In the genomic region with DNA sequence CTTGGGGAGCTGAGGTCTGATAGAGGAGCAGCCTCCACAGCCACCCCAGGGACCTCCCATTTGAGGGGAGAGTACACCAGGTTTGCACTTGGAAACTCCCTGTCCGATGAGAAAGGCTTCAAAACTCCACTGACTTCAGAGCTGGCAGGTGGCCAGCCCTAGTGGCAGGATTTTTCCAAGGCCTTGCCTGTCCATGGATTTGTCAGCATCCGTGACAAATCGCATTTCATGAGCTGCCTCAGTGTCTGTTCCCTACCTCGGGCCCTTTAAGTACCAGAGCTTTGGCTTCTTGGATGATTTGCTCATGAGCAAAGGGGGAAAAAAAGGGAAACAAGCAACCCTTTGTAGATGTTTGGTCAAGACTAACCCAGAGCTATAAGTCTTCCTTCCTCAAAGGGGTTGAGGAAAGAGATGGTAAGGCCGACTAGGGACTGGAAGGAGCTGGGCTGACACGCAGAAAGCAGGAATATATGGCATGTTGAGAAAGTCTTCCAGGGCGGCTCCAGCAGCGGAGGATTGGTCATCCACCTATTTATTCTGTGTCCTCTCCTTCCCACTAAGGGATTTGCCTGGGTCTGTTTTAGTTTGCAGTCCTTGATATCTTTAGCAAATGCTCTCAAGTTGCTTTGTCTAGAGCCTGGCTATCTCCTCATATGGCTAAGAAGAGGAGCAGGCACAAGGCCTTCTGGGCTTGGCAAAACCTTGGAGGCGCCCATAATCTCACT, we compare ENCODE assay signal across 9 cellular contexts. TPM values are rescaled to one million over a fixed set of nuclear protein-coding genes. Genes with fewer than 3 reads are reported as not detected.
DNase-seq lines count a peak whose midpoint lies in the region; ATAC-seq, FAIRE-seq and TF ChIP-seq lines count a peak whose summit lies in the region.
"Had no signal": no experiment of that assay in that cellular context is flagged by ENCODE, and none has a peak within 500 bp of the region (broad histone marks: within the 10 kb centered on the region; RNA-seq: fewer than 3 reads in every experiment).

No MANE protein-coding gene starts in this region.

- no peaks in the 10 kb centered on the region for H3K27me3 ChIP-seq in pancreas

- intact Hi-C loops in pancreas (cut with DNase I) = no loop called here

- TF ChIP-seq CTCF in foreskin fibroblast (IDR thresholded peaks at IDR 0.05; ENCODE audit: low read depth, low read length) (peak; percentile 47), pancreas (IDR thresholded peaks at IDR 0.05) (peak in 2 of 4 donors; percentile 41 to 42)

- H3K9me3 ChIP-seq in pancreas = no peaks in the 10 kb centered on the region

- H3K27ac ChIP-seq in pancreas = peak overlapping the region in 2 of 4 donors; percentile 71 to 73

- FAIRE-seq in pancreas (lab: Jason Lieb, UNC) = no peak
- FAIRE-seq: A204.1 had no signal

- peak in 3 of 4 donors; percentile 28 to 52 (median 40) for ATAC-seq in pancreas
- no peak for ATAC-seq in GM19324 (IDR thresholded peaks at IDR 0.05; ENCODE audit: low FRiP score, unreplicated experiment)
- no peak for ATAC-seq in GM21526 (IDR thresholded peaks at IDR 0.05; ENCODE audit: low FRiP score, unreplicated experiment)

- H3K4me1 ChIP-seq in pancreas = peaks cover 6 to 11% (median 7%) of the 10 kb centered on the region in 3 donors

- H3K4me3 ChIP-seq in foreskin fibroblast (ENCODE audit: low read depth in 1 of 2, low read length in 2 of 2) (no peak overlapping the region), pancreas (no peak overlapping the region)

- H3K36me3 ChIP-seq in pancreas = no peaks in the 10 kb centered on the region

- WGBS in pancreas, 2 donors = 39 to 48% methylated on average over 9 of the region's 9 CpGs

- peak; percentile 69 for DNase-seq in DMS53 (lab: John Stamatoyannopoulos, UW)
- no peak for DNase-seq in DMS53 treated with DMSO at 0.1 percent for 48 hours (lab: John Stamatoyannopoulos, UW; ENCODE audit: unreplicated experiment)
- peak; percentile 84 for DNase-seq in SKM-1 treated with dmso at 0.1 percent for 144 hours (lab: John Stamatoyannopoulos, UW; ENCODE audit: unreplicated experiment)
- DNase-seq in foreskin fibroblast = peak; percentile 96 to 98
- DNase-seq in pancreas = peak; percentile 75 to 92 (median 85)
- DNase-seq in OCI-M2 (lab: John Stamatoyannopoulos, UW; ENCODE audit: unreplicated experiment) = no peak

RNA-seq across cellular contexts. Expression of gene HSPG2, which starts 2.7 kb away (rescaled TPM):
- total RNA-seq in pancreas = 100 to 1,000 TPM in 2 of 6 donors, 10 to 100 TPM in 4; 50.4 to 164 (median 63.9) TPM
- 100 to 1,000 TPM in 1 of 2 donors, 10 to 100 TPM in 1; 53.9 to 123 TPM for polyA plus RNA-seq in pancreas

RNA-seq across cellular contexts. Expression of gene CELA3B, which starts 37.0 kb away (rescaled TPM):
- over 10,000 TPM in 4 of 6 donors, 1,000 to 10,000 TPM in 2; 2,923 to 21,242 (median 14,470) TPM for total RNA-seq in pancreas
- over 10,000 TPM in 1 of 2 donors, 1,000 to 10,000 TPM in 1; 6,851 to 15,141 TPM for polyA plus RNA-seq in pancreas

Comparison
In these comparisons a context has a peak if more than half of its experiments do, and no peak if none do; other contexts are left out.
1. DNase-seq: peak in DMS53 (single experiment), SKM-1 treated with dmso at 0.1 percent for 144 hours (single experiment), foreskin fibroblast (2 of 2) and pancreas (6 of 6); none in DMS53 treated with DMSO at 0.1 percent for 48 hours (single experiment) and OCI-M2 (single experiment).
2. ATAC-seq: peak in pancreas (3 of 4); none in GM19324 (single experiment) and GM21526 (single experiment).